Comparison of ENCODE assay signal across 2 cellular contexts in genomic region chr11:68165601-68166000, GRCh38.
TF ChIP-seq lines count a peak whose summit lies in the region.

No MANE protein-coding gene starts in this region.

TF ChIP-seq in liver, 16 proteins besides CTCF, POLR2A, EP300 and RAD21:
- TF ChIP-seq SP1 (IDR thresholded peaks at IDR 0.05) (no peak), GABPA (IDR thresholded peaks at IDR 0.05 in 1 of 2, conservative IDR thresholded peaks at IDR 0.05 in 1 of 2) (no peak), HNF4A (conservative IDR thresholded peaks at IDR 0.05) (peak; percentile 33 to 44), HNF4G (IDR thresholded peaks at IDR 0.05) (peak; percentile 15)

TF ChIP-seq in HepG2, 621 proteins besides CTCF, POLR2A, EP300 and RAD21:
- TF ChIP-seq ARNT2 (CRISPR knock-in tag; IDR thresholded peaks at IDR 0.05; ENCODE audit: low read depth) (no peak), ZNF18 (CRISPR knock-in tag; IDR thresholded peaks at IDR 0.05; ENCODE audit: insufficient replicate concordance) (no peak), ZFY (CRISPR knock-in tag; IDR thresholded peaks at IDR 0.05) (no peak)
